1 cellular context compared by ENCODE assay signal in genomic region chr16:4402439-4403132, GRCh38.
TF ChIP-seq lines count a peak whose summit lies in the region.

No MANE protein-coding gene starts in this region.

TF ChIP-seq in HepG2, 621 proteins besides CTCF, POLR2A, EP300 and RAD21 (continued from another document and continues in another):
- TF ChIP-seq MYC (CRISPR knock-in tag; IDR thresholded peaks at IDR 0.05; ENCODE audit: borderline replicate concordance) (peak; percentile 47; the same call in 1 of the 2 replicates), GATAD1 (CRISPR knock-in tag; IDR thresholded peaks at IDR 0.05) (no peak; the same call in 1 of the 2 replicates), SPEN (CRISPR knock-in tag; IDR thresholded peaks at IDR 0.05; ENCODE audit: low read depth) (peak; percentile 57), ZNF234 (CRISPR knock-in tag; conservative IDR thresholded peaks at IDR 0.05) (no peak), ZNF674 (CRISPR knock-in tag; IDR thresholded peaks at IDR 0.05; ENCODE audit: low read depth) (no peak), ZFP36 (IDR thresholded peaks at IDR 0.05; ENCODE audit: borderline replicate concordance, low read depth, low read length, partially characterized antibody) (no peak), GZF1 (CRISPR knock-in tag; IDR thresholded peaks at IDR 0.05) (no peak), ZBTB42 (CRISPR knock-in tag; IDR thresholded peaks at IDR 0.05) (no peak), ZBTB34 (CRISPR knock-in tag; IDR thresholded peaks at IDR 0.05) (no peak), ZNF121 (CRISPR knock-in tag; IDR thresholded peaks at IDR 0.05) (no peak), HMGA1 (CRISPR knock-in tag; conservative IDR thresholded peaks at IDR 0.05) (no peak), ZBTB21 (CRISPR knock-in tag; IDR thresholded peaks at IDR 0.05) (no peak), NPAS2 (CRISPR knock-in tag; IDR thresholded peaks at IDR 0.05; ENCODE audit: borderline replicate concordance) (no peak), GTF2F1 (IDR thresholded peaks at IDR 0.05; ENCODE audit: low read length) (no peak), ZNF547 (CRISPR knock-in tag; IDR thresholded peaks at IDR 0.05) (no peak), HIC2 (CRISPR knock-in tag; IDR thresholded peaks at IDR 0.05; ENCODE audit: low read depth) (0 out of 2 replicates have a peak, but pooled peaks have one; percentile 24), SP5 (CRISPR knock-in tag; IDR thresholded peaks at IDR 0.05; ENCODE audit: borderline replicate concordance, low read depth) (no peak), ZNF143 (CRISPR knock-in tag; IDR thresholded peaks at IDR 0.05) (no peak), ZNF609 (CRISPR knock-in tag; IDR thresholded peaks at IDR 0.05; ENCODE audit: borderline replicate concordance) (no peak), MYPOP (CRISPR knock-in tag; IDR thresholded peaks at IDR 0.05) (no peak; the same call in 1 of the 2 replicates), TOE1 (CRISPR knock-in tag; IDR thresholded peaks at IDR 0.05) (no peak), FOXK1 (CRISPR knock-in tag; IDR thresholded peaks at IDR 0.05; ENCODE audit: borderline replicate concordance, low read depth) (no peak), ZNF354B (CRISPR knock-in tag; IDR thresholded peaks at IDR 0.05) (no peak), LRRFIP1 (CRISPR knock-in tag; conservative IDR thresholded peaks at IDR 0.05) (no peak), NBN (conservative IDR thresholded peaks at IDR 0.05) (no peak), KAT8 (CRISPR knock-in tag; IDR thresholded peaks at IDR 0.05) (no peak), ATF4 (CRISPR knock-in tag; IDR thresholded peaks at IDR 0.05) (no peak), PATZ1 (CRISPR knock-in tag; IDR thresholded peaks at IDR 0.05) (peak; percentile 41; the same call in 1 of the 2 replicates), REST (IDR thresholded peaks at IDR 0.05; ENCODE audit: borderline replicate concordance in 1 of 2, low read depth in 1 of 2, low read length in 2 of 2) (no peak), ZHX2 (IDR thresholded peaks at IDR 0.05; ENCODE audit: low read depth) (0 out of 2 replicates have a peak, but pooled peaks have one; percentile 20), ZHX2 (CRISPR knock-in tag; IDR thresholded peaks at IDR 0.05; ENCODE audit: borderline replicate concordance) (no peak), NFE2 (CRISPR knock-in tag; IDR thresholded peaks at IDR 0.05) (no peak)
